In the genomic region with DNA sequence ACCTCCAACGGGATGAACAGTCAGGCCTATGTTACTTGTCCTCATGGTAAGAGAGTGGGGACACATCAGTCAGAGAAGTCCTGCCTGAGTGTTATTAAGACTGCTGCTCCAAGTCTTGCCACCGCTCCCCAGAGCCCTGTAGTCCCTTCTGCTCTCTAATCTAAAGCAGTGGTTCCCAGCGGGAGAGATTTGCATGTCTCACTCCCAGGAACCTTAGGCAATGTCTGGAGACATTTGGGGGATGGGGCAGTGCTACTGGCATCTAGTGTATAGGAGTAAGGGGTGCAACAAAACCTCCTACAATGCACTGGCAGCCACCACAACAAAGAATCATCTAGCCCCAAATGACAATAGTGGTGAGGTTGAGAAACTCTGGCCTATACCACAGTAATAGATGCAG, we compare ENCODE assay signal across 20 cellular contexts. TPM values are rescaled to one million over a fixed set of nuclear protein-coding genes. Genes with fewer than 3 reads are reported as not detected.
A peak's percentile ranks its signal among the peaks of the same experiment; 100 is the strongest.
DNase-seq lines count a peak whose midpoint lies in the region; ATAC-seq and TF ChIP-seq lines count a peak whose summit lies in the region.
"Had no signal": no experiment of that assay in that cellular context is flagged by ENCODE, and none has a peak within 500 bp of the region (broad histone marks: within the 10 kb centered on the region; RNA-seq: fewer than 3 reads in every experiment).

No MANE protein-coding gene starts in this region.

- H3K27ac Mint-ChIP-seq in GM23338 (no peak overlapping the region), nephron progenitor cell (no peak overlapping the region)
- H3K27ac Mint-ChIP-seq: CD4-positive, CD25-positive, alpha-beta regulatory T cell had no signal

- CTCF ChIA-PET in A673 (lab: Charles Lee), result no interaction called here

- no peaks in the 10 kb centered on the region for H4K20me1 ChIP-seq in GM23338 (replicated peaks; ENCODE audit: insufficient read depth)

- H3K4me3 ChIP-seq in A673 (ENCODE audit: low read depth, low read length, poor library complexity, severe bottlenecking), result no peak overlapping the region
- no peak overlapping the region for H3K4me3 ChIP-seq in GM23338
- H3K4me3 ChIP-seq in SK-N-MC, result peak overlapping the region; percentile 23; the same call in 1 of the 2 replicates
- H3K4me3 ChIP-seq in gastrocnemius medialis, result no peak overlapping the region
- H3K4me3 ChIP-seq in H7 (ENCODE audit: insufficient read depth, low read depth, low read length), result no peak overlapping the region
- H3K4me3 ChIP-seq: A549, Peyer's patch had no signal

- POLR2A ChIA-PET in A673 (lab: Charles Lee; ENCODE audit: low non-redundant PET), result no interaction called here

- H3K79me2 ChIP-seq in GM23338 (replicated peaks; ENCODE audit: insufficient read depth), result no peaks in the 10 kb centered on the region

- DNase-seq in A673 (ENCODE audit: low spot score) (peak; percentile 48), GM23338 (ENCODE audit: low spot score) (peak; percentile 51), SK-N-MC (ENCODE audit: low read depth, low spot score) (peak; percentile 39), islet precursor cell (peak; percentile 62), gastrocnemius medialis (no peak), nephron progenitor cell (no peak), H7 (no peak)
- DNase-seq: CD4-positive, CD25-positive, alpha-beta regulatory T cell; KG1; MM.1S; NCI-H1105; NCI-H187 treated with DMSO at 0.1 percent for 48 hours; NCI-H446 treated with DMSO at 0.1 percent for 48 hours; NCI-H748 treated with DMSO at 0.1 percent for 48 hours; Peyer's patch; SIG-M5 had no signal

- no peak for TF ChIP-seq POLR2A in gastrocnemius medialis (IDR thresholded peaks at IDR 0.05)

- TF ChIP-seq CTCF in A673 (conservative IDR thresholded peaks at IDR 0.05; ENCODE audit: low read depth, low read length) (no peak), GM23338 (conservative IDR thresholded peaks at IDR 0.05; ENCODE audit: low read depth in 2 of 2) (no peak), gastrocnemius medialis (IDR thresholded peaks at IDR 0.05 in 4 of 5, conservative IDR thresholded peaks at IDR 0.05 in 1 of 5) (no peak), nephron progenitor cell (IDR thresholded peaks at IDR 0.05) (no peak)

- H3K27ac ChIP-seq in A673 (ENCODE audit: low read depth, low read length, poor library complexity, severe bottlenecking), result no peak overlapping the region
- H3K27ac ChIP-seq in GM23338 (ENCODE audit: low read depth), result no peak overlapping the region
- H3K27ac ChIP-seq in SK-N-MC, result peak overlapping the region; percentile 29; the same call in 1 of the 2 replicates
- no peak overlapping the region for H3K27ac ChIP-seq in gastrocnemius medialis
- H3K27ac ChIP-seq: HL-60, Peyer's patch had no signal

- H3K9ac ChIP-seq in SK-N-MC (ENCODE audit: insufficient read length), result no peak overlapping the region

- H3K27me3 Mint-ChIP-seq in GM23338 (ENCODE audit: insufficient read depth, low read depth, poor library complexity), result peaks cover 41% of the 10 kb centered on the region
- peaks cover 67% of the 10 kb centered on the region for H3K27me3 Mint-ChIP-seq in nephron progenitor cell (ENCODE audit: low read depth, poor library complexity)

- intact Hi-C loops in A673 (cut with micrococcal nuclease; ENCODE audit: unreplicated experiment), result loop anchor here (10.0 kb wide), 1 partner anchor 127 kb away; no protein-coding TSS in a partner anchor
- intact Hi-C loops in gastrocnemius medialis (cut with DNase I; ENCODE audit: low total_unique reads), result no loop called here

- H3K4me1 ChIP-seq in A673 (ENCODE audit: insufficient read depth, low read length, poor library complexity, severe bottlenecking) (peaks cover 3% of the 10 kb centered on the region), GM23338 (ENCODE audit: insufficient read depth) (peaks cover 33% of the 10 kb centered on the region), gastrocnemius medialis (no peaks in the 10 kb centered on the region)

- no peaks in the 10 kb centered on the region for H3F3A ChIP-seq in GM23338 (replicated peaks; ENCODE audit: low read depth)

- no TSS peak for BruUV-seq in A673 (replicated peaks; lab: Mats Ljungman, UMichigan)

- peak overlapping the region; percentile 12; the same call in 1 of the 2 replicates for H3K4me2 ChIP-seq in GM23338

- H3K27me3 ChIP-seq in A673 (replicated peaks; ENCODE audit: insufficient read depth, low read depth, low read length, poor library complexity), result peaks cover 34% of the 10 kb centered on the region
- H3K27me3 ChIP-seq in GM23338 (ENCODE audit: insufficient read depth), result peaks cover 50% of the 10 kb centered on the region
- peaks cover 12 to 29% (median 23%) of the 10 kb centered on the region in 3 donors for H3K27me3 ChIP-seq in gastrocnemius medialis
- H3K27me3 ChIP-seq in H7 (ENCODE audit: control insufficient read depth, insufficient read depth, low read length), result peaks cover 41% of the 10 kb centered on the region

- H3K4me1 Mint-ChIP-seq in GM23338, result peaks cover 26% of the 10 kb centered on the region; the same call in 2 of the 3 replicates
- H3K4me1 Mint-ChIP-seq in nephron progenitor cell, result peaks cover 17% of the 10 kb centered on the region

- no peaks in the 10 kb centered on the region for H3K36me3 Mint-ChIP-seq in GM23338 (ENCODE audit: low read depth)
- H3K36me3 Mint-ChIP-seq in nephron progenitor cell (ENCODE audit: low read depth), result peaks cover 6% of the 10 kb centered on the region
- H3K36me3 Mint-ChIP-seq: CD4-positive, CD25-positive, alpha-beta regulatory T cell had no signal

- no peak overlapping the region for H2AFZ ChIP-seq in GM23338

- H3K4me3 Mint-ChIP-seq in GM23338 (no peak overlapping the region), nephron progenitor cell (no peak overlapping the region)
- H3K4me3 Mint-ChIP-seq: CD4-positive, CD25-positive, alpha-beta regulatory T cell had no signal

- no peaks in the 10 kb centered on the region for H3K9me3 ChIP-seq in A673 (ENCODE audit: low read depth, low read length, poor library complexity, severe bottlenecking)
- H3K9me3 ChIP-seq in SK-N-MC (ENCODE audit: low read depth, low read length), result peaks cover 4% of the 10 kb centered on the region; the same call in 1 of the 2 replicates
- H3K9me3 ChIP-seq in gastrocnemius medialis, result no peaks in the 10 kb centered on the region
- H3K9me3 ChIP-seq: Peyer's patch had no signal

- H3K9me3 Mint-ChIP-seq in GM23338 (peaks cover 3% of the 10 kb centered on the region; the same call in 1 of the 3 replicates), nephron progenitor cell (peaks cover 40% of the 10 kb centered on the region)

- no peaks in the 10 kb centered on the region for H3K9me2 ChIP-seq in GM23338 (ENCODE audit: insufficient read depth)

- peak; percentile 22 for ATAC-seq in GM23338
- no peak for ATAC-seq in gastrocnemius medialis
- no peak for ATAC-seq in GM19351 (IDR thresholded peaks at IDR 0.05; ENCODE audit: unreplicated experiment)
- ATAC-seq: A549, HCT116 had no signal

- no peaks in the 10 kb centered on the region for H3K36me3 ChIP-seq in A673 (ENCODE audit: insufficient read depth, low read length, poor library complexity, severe bottlenecking)
- H3K36me3 ChIP-seq in GM23338 (ENCODE audit: insufficient read depth), result no peaks in the 10 kb centered on the region
- 0 out of 2 replicates have a peak, but pooled peaks cover 6% of the 10 kb centered on the region for H3K36me3 ChIP-seq in SK-N-MC (ENCODE audit: insufficient read depth, low read length)
- no peaks in the 10 kb centered on the region for H3K36me3 ChIP-seq in gastrocnemius medialis
- H3K36me3 ChIP-seq in H7 (replicated peaks; ENCODE audit: control insufficient read depth, insufficient read depth, low read length), result no peaks in the 10 kb centered on the region
- H3K36me3 ChIP-seq: Peyer's patch had no signal

- in situ Hi-C loops in gastrocnemius medialis (cut with MboI; ENCODE audit: low sequenced_read_pairs in 4 of 4), result loop anchor here in 1 of 4 donors (25.0 kb wide), 1 partner anchor 145 kb away; no protein-coding TSS in a partner anchor

RNA-seq across cellular contexts. Expression of gene SVEP1, which starts 2.6 kb away (rescaled TPM):
- 0.45 and 0.46 TPM in 2 replicates for total RNA-seq in A673 (2021)
- total RNA-seq in GM23338 (2014; rRNA removed; shearing (Covaris generic)), result 0.50 and 0.63 TPM in 2 replicates
- 0.17 and 0.18 TPM in 2 replicates for polyA plus RNA-seq in GM23338 (2016; fragmentation: Nextera tagmentation; extraction: Ambion mirVana)
- total RNA-seq in gastrocnemius medialis, result 10 to 100 TPM in 1 of 4 donors, 1 to 10 TPM in 3; 3.8 to 10.3 (median 6.5) TPM
- total RNA-seq in H7 (2014; rRNA removed; shearing (Covaris generic)), result 0.24 and 0.30 TPM in 2 replicates
- polyA plus RNA-seq: CD4-positive, CD25-positive, alpha-beta regulatory T cell had no signal

Comparison
In these comparisons a context has a peak if more than half of its experiments do, and no peak if none do; other contexts are left out.
1. DNase-seq: peak in A673 (single experiment), GM23338 (single experiment), SK-N-MC (single experiment) and islet precursor cell (single experiment); none in gastrocnemius medialis (0 of 2), nephron progenitor cell (single experiment) and H7 (single experiment).